Comparison of ENCODE assay signal across 16 cellular contexts in the genomic region with DNA sequence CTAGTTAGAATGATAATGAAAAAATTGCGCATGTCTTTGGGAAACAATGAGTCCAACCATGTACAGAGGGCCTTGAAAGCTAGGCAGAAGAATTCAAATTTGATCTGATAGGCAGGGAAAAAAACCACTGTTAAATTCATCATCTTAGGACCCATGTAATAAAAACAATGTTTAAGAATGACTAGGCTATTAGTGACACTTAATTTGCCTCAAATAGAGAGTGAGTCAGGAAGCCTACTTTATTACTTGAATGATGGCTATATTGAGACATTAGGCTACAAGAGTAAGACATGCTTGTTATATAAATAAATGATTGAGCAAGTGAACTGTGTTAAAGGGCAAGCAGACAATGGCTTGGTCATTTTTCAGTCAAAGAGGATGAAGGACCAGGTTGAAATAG.
A peak's percentile ranks its signal among the peaks of the same experiment; 100 is the strongest.
DNase-seq lines count a peak whose midpoint lies in the region; ATAC-seq and TF ChIP-seq lines count a peak whose summit lies in the region.
"Had no signal": no experiment of that assay in that cellular context is flagged by ENCODE, and none has a peak within 500 bp of the region (broad histone marks: within the 10 kb centered on the region; RNA-seq: fewer than 3 reads in every experiment).

No MANE protein-coding gene starts in this region.

- POLR2A ChIA-PET in PC-3 (lab: Charles Lee; ENCODE audit: unreplicated experiment) = interaction anchor here (0.7 kb wide), 1 partner anchor 18 kb away, joined by 3 read pairs; no protein-coding TSS in a partner anchor

- H3K9me3 ChIP-seq in PC-3 (ENCODE audit: low read length) (no peaks in the 10 kb centered on the region), psoas muscle (no peaks in the 10 kb centered on the region)

- H3K79me2 ChIP-seq in PC-3 (ENCODE audit: low read length) = no peaks in the 10 kb centered on the region

- H3K9ac ChIP-seq in PC-3 (ENCODE audit: low read length) = peak overlapping the region; percentile 36; the same call in 1 of the 2 replicates

- H3K4me2 ChIP-seq in PC-3 (ENCODE audit: low read length) = peak overlapping the region; percentile 62

- no peak overlapping the region for H2AFZ ChIP-seq in PC-3 (ENCODE audit: low read length)

- intact Hi-C loops in PC-3 (cut with micrococcal nuclease) = no loop called here
- intact Hi-C loops in psoas muscle (cut with DNase I) = no loop called here

- no TSS peak for BruUV-seq in PC-3 (replicated peaks; lab: Mats Ljungman, UMichigan)

- H4K20me1 ChIP-seq in PC-3 (ENCODE audit: low read length) = no peaks in the 10 kb centered on the region

- H3F3A ChIP-seq in PC-3 (ENCODE audit: low read length, unreplicated experiment) = no peaks in the 10 kb centered on the region

- DNase-seq in Daoy (ENCODE audit: low read depth) (peak; percentile 25), PC-3 (peak; percentile 94), epithelial cell of proximal tubule (ENCODE audit: low read depth) (peak; percentile 6), psoas muscle (no peak), GOT3 (lab: John Stamatoyannopoulos, UW) (no peak), NCI-H2196 (lab: John Stamatoyannopoulos, UW; ENCODE audit: unreplicated experiment) (no peak), DMS53 (lab: John Stamatoyannopoulos, UW) (no peak)
- DNase-seq: activated CD4-positive, alpha-beta T cell treated with anti-CD3 and anti-CD28 coated beads, Interleukin-2, amount 50 U/mL, for 4 hours; activated T-cell treated with anti-CD3 and anti-CD28 coated beads, Interleukin-2, amount 50 U/mL, for 1 hour; central memory CD4-positive, alpha-beta T cell; effector CD4-positive, alpha-beta T cell; NCI-H2029 treated with DMSO at 0.1 percent for 48 hours; NCI-H526; retina; stimulated activated CD4-positive, alpha-beta T cell treated with anti-CD3 and anti-CD28 coated beads, Interleukin-1b, Interleukin-23, amount 100 ng/mL, for 48 hours had no signal

- CTCF ChIA-PET in PC-3 (lab: Charles Lee) = no interaction called here

- no peak overlapping the region; the same call in 1 of the 2 replicates for H3K4me3 ChIP-seq in PC-3 (ENCODE audit: low read length)
- no peak overlapping the region for H3K4me3 ChIP-seq in epithelial cell of proximal tubule (ENCODE audit: low read depth, low read length)
- H3K4me3 ChIP-seq in psoas muscle = no peak overlapping the region

- 96 to 100% (median 97%) methylated on average over 1 of the region's 1 CpG for WGBS in psoas muscle, 3 donors

- no peaks in the 10 kb centered on the region; the same call in 1 of the 2 replicates for H3K36me3 ChIP-seq in PC-3 (ENCODE audit: low read depth, low read length)
- H3K36me3 ChIP-seq in psoas muscle (ENCODE audit: insufficient read depth in 1 of 2, low read depth in 1 of 2) = no peaks in the 10 kb centered on the region

- H3K27me3 ChIP-seq in PC-3 (ENCODE audit: low read length) = no peaks in the 10 kb centered on the region
- no peaks in the 10 kb centered on the region for H3K27me3 ChIP-seq in psoas muscle (ENCODE audit: insufficient read depth in 3 of 3, low read length in 2 of 3)

- H3K27ac ChIP-seq in PC-3 (ENCODE audit: low read length) = peak overlapping the region; percentile 83
- peak overlapping the region; percentile 71 for H3K27ac ChIP-seq in psoas muscle
- H3K27ac ChIP-seq: foreskin keratinocyte had no signal

- ATAC-seq in PC-3 = peak; percentile 95
- peak; percentile 84 to 97 (median 88) for ATAC-seq in psoas muscle
- ATAC-seq: foreskin keratinocyte had no signal

- peaks cover 33% of the 10 kb centered on the region for H3K4me1 ChIP-seq in PC-3 (ENCODE audit: insufficient read depth, low read length)
- H3K4me1 ChIP-seq in psoas muscle = no peaks in the 10 kb centered on the region
- H3K4me1 ChIP-seq: foreskin keratinocyte had no signal

- H3K9me2 ChIP-seq in PC-3 (replicated peaks; ENCODE audit: low read length) = no peaks in the 10 kb centered on the region

- TF ChIP-seq CTCF in PC-3 (conservative IDR thresholded peaks at IDR 0.05; ENCODE audit: low read depth, low read length) (no peak), epithelial cell of proximal tubule (conservative IDR thresholded peaks at IDR 0.05; ENCODE audit: low read depth, low read length) (no peak), psoas muscle (IDR thresholded peaks at IDR 0.05) (no peak)

Comparison
In these comparisons a context has a peak if more than half of its experiments do, and no peak if none do; other contexts are left out.
1. DNase-seq: peak in Daoy (single experiment), PC-3 (single experiment) and epithelial cell of proximal tubule (single experiment); none in psoas muscle (0 of 2), GOT3 (single experiment), NCI-H2196 (single experiment) and DMS53 (single experiment).